Comparison of ENCODE assay signal across 16 cellular contexts in the genomic region with DNA sequence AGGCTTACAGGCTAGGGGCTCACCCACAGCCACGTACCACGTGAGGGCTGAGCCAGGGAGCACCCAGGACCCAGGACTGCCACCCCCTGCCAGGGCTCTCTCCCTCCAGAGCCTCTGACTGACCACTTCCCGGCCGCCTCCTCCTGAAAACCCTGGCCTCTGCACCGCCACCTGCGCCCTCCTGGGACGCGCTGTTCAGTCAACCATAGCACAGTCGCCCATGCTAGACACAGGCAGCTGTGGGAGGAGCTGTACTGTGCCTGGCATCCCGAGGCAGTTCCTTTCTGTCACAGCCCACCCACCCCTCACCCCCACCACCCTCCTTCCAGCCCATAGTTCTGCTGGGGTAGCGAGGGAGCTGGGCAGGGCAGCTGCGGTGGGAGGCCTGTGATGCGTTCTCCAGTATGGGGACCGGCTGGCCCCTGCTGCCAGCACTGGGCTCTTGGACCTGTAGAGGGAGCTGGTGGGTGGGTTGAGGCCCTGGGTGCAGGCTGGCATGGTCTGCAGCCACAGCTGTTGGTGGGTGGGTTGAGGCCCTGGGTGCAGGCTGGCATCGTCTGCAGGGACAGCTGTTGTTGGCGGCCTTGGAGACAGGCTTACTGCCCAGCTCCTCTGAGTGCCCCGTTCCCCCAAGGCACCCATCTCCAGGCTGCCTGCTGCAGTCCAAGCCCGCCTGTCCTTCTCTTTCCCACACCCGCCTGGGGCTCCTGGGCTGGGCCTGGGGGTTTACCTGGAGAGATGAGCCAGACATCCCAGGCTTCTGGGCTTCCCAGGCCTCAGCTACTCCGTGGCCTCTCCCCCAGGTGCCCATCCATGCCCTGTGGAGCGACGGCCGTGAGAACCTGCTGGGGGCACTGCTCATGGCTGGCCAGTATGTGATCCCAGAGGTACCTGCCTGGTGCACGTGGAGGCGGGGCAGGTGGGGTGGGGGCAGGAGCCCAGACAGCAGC. TPM values are rescaled to one million over a fixed set of nuclear protein-coding genes. Genes with fewer than 3 reads are reported as not detected.
DNase-seq lines count a peak whose midpoint lies in the region; ATAC-seq and TF ChIP-seq lines count a peak whose summit lies in the region.
"Had no signal": no experiment of that assay in that cellular context is flagged by ENCODE, and none has a peak within 500 bp of the region (broad histone marks: within the 10 kb centered on the region; RNA-seq: fewer than 3 reads in every experiment).

No MANE protein-coding gene starts in this region.

- H3K27ac ChIP-seq in BLaER1 (peak overlapping the region; percentile 73), HCT116 (ENCODE audit: low read depth, low read length) (no peak overlapping the region), VCaP (no peak overlapping the region)
- H3K27ac ChIP-seq: breast epithelium, pancreas had no signal

- no peaks in the 10 kb centered on the region for H4K20me1 ChIP-seq in BLaER1
- H4K20me1 ChIP-seq in HCT116 (ENCODE audit: insufficient read depth): no peaks in the 10 kb centered on the region

- H3K4me3 ChIP-seq in BLaER1 (no peak overlapping the region), HCT116 (replicated peaks in 1 of 2; ENCODE audit: low read depth in 1 of 2, low read length in 2 of 2) (no peak overlapping the region), mucosa of descending colon (no peak overlapping the region)
- H3K4me3 ChIP-seq: breast epithelium, pancreas had no signal

- no peak for ATAC-seq in HCT116
- no peak for ATAC-seq in mucosa of descending colon
- ATAC-seq in HG03135 (IDR thresholded peaks at IDR 0.05; ENCODE audit: unreplicated experiment): no peak
- ATAC-seq: pancreas; stimulated activated effector memory CD8-positive, alpha-beta T cell treated with anti-CD3 and anti-CD28 coated beads, Interleukin-12 subunit alpha, Interleukin-12 subunit beta, amount 100 ng/mL, for 72 hours had no signal

- intact Hi-C loops in HCT116 (cut with micrococcal nuclease) (no loop called here), mucosa of descending colon (cut with DNase I, micrococcal nuclease) (no loop called here)

- H3K36me3 ChIP-seq in BLaER1: no peaks in the 10 kb centered on the region
- no peaks in the 10 kb centered on the region for H3K36me3 ChIP-seq in HCT116 (ENCODE audit: control insufficient read depth in 1 of 2, insufficient read depth in 2 of 2, low read length in 2 of 2)
- no peaks in the 10 kb centered on the region for H3K36me3 ChIP-seq in mucosa of descending colon (ENCODE audit: low read depth)
- H3K36me3 ChIP-seq: breast epithelium, pancreas had no signal

- RAD21 ChIA-PET in HCT116 (lab: Charles Lee; ENCODE audit: low non-redundant PET in 1 of 2, low total read pairs in 2 of 2, uncharacterized antibody in 2 of 2, unreplicated experiment in 2 of 2): no interaction called here

- no TSS peak for BruUV-seq in HCT116 (replicated peaks; lab: Mats Ljungman, UMichigan)

- H2AFZ ChIP-seq in HCT116 (ENCODE audit: low read depth, low read length, poor library complexity, severe bottlenecking): no peak overlapping the region

- TF ChIP-seq CTCF in HCT116 (IDR thresholded peaks at IDR 0.05 in 2 of 3, conservative IDR thresholded peaks at IDR 0.05 in 1 of 3; ENCODE audit: borderline replicate concordance in 1 of 3, insufficient read depth in 1 of 3, low read depth in 2 of 3, low read length in 2 of 3): peak in 2 of 3 experiments; percentile 16 to 27; a peak in 1 of 6 replicates
- TF ChIP-seq CTCF in VCaP (conservative IDR thresholded peaks at IDR 0.05): peak; percentile 39
- no peak for TF ChIP-seq CTCF in mucosa of descending colon (IDR thresholded peaks at IDR 0.05)

- H3K4me1 ChIP-seq in BLaER1 (peaks cover 81% of the 10 kb centered on the region), HCT116 (ENCODE audit: control insufficient read depth in 1 of 2, insufficient read depth in 2 of 2, low read length in 2 of 2) (peaks cover 15 to 26% of the 10 kb centered on the region in 2 experiments), mucosa of descending colon (ENCODE audit: low read depth) (peaks cover 28% of the 10 kb centered on the region)
- H3K4me1 ChIP-seq: pancreas had no signal

- H3K79me2 ChIP-seq in HCT116 (ENCODE audit: insufficient read depth, low read length): no peaks in the 10 kb centered on the region

- H3K4me2 ChIP-seq in BLaER1 (peak overlapping the region; percentile 95), HCT116 (ENCODE audit: low read length) (no peak overlapping the region)

- CTCF ChIA-PET in HCT116 (lab: Charles Lee): interaction anchor here (0.6 to 1.9 kb wide), 7 partner anchors 10 to 488 kb away, joined by 3 to 8 read pairs (median 4); no protein-coding TSS in a partner anchor

- no peak overlapping the region for H3K9ac ChIP-seq in BLaER1
- no peak overlapping the region for H3K9ac ChIP-seq in HCT116 (ENCODE audit: low read length)

- H3K27me3 ChIP-seq in BLaER1 (no peaks in the 10 kb centered on the region), HCT116 (ENCODE audit: insufficient read depth, low read length) (no peaks in the 10 kb centered on the region)

- POLR2A ChIA-PET in HCT116 (lab: Charles Lee): interaction anchor here (0.7 kb wide), 3 partner anchors 20 to 591 kb away, joined by 3 to 4 read pairs (median 3); no protein-coding TSS in a partner anchor

- no peak for TF ChIP-seq RAD21 in HCT116 (IDR thresholded peaks at IDR 0.05; ENCODE audit: low read depth)

- no peaks in the 10 kb centered on the region for H3K9me2 ChIP-seq in HCT116 (ENCODE audit: insufficient read depth)

- H3K9me3 ChIP-seq in BLaER1 (peaks cover 23% of the 10 kb centered on the region), HCT116 (ENCODE audit: control insufficient read depth in 1 of 2, insufficient read depth in 1 of 2, low read depth in 1 of 2, low read length in 2 of 2) (no peaks in the 10 kb centered on the region), mucosa of descending colon (no peaks in the 10 kb centered on the region)
- H3K9me3 ChIP-seq: breast epithelium, pancreas had no signal

- no peak for TF ChIP-seq POLR2A in HCT116 (IDR thresholded peaks at IDR 0.05; ENCODE audit: borderline replicate concordance, extremely low read depth, insufficient read depth, insufficient read length)

- no peak for DNase-seq in HCT116 (ENCODE audit: low read depth, low spot score)
- peak in 2 of 3 donors; percentile 40 to 41 for DNase-seq in mucosa of descending colon
- no peak for DNase-seq in COLO829 (ENCODE audit: low spot score)
- DNase-seq in T-helper 9 cell: no peak
- no peak for DNase-seq in NCI-H1105 treated with DMSO at 0.1 percent for 48 hours (lab: John Stamatoyannopoulos, UW)
- DNase-seq: activated CD4-positive, alpha-beta memory T cell treated with anti-CD3 and anti-CD28 coated beads, Interleukin-2, amount 10 ng/mL, durations not matched to agents 7 days and 5 days; NCI-H1092; stimulated activated CD4-positive, alpha-beta T cell treated with anti-CD3 and anti-CD28 coated beads, Interleukin-1b, Interleukin-23, amount 100 ng/mL, for 48 hours; T-helper 1 cell had no signal

TF ChIP-seq in HCT116, 20 proteins besides CTCF, POLR2A, EP300 and RAD21 (continues in another document):
- TF ChIP-seq, protein P1, sequence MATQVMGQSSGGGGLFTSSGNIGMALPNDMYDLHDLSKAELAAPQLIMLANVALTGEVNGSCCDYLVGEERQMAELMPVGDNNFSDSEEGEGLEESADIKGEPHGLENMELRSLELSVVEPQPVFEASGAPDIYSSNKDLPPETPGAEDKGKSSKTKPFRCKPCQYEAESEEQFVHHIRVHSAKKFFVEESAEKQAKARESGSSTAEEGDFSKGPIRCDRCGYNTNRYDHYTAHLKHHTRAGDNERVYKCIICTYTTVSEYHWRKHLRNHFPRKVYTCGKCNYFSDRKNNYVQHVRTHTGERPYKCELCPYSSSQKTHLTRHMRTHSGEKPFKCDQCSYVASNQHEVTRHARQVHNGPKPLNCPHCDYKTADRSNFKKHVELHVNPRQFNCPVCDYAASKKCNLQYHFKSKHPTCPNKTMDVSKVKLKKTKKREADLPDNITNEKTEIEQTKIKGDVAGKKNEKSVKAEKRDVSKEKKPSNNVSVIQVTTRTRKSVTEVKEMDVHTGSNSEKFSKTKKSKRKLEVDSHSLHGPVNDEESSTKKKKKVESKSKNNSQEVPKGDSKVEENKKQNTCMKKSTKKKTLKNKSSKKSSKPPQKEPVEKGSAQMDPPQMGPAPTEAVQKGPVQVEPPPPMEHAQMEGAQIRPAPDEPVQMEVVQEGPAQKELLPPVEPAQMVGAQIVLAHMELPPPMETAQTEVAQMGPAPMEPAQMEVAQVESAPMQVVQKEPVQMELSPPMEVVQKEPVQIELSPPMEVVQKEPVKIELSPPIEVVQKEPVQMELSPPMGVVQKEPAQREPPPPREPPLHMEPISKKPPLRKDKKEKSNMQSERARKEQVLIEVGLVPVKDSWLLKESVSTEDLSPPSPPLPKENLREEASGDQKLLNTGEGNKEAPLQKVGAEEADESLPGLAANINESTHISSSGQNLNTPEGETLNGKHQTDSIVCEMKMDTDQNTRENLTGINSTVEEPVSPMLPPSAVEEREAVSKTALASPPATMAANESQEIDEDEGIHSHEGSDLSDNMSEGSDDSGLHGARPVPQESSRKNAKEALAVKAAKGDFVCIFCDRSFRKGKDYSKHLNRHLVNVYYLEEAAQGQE (IDR thresholded peaks at IDR 0.05; ENCODE audit: low read depth): no peak
- TF ChIP-seq ZNF274 (IDR thresholded peaks at IDR 0.05; ENCODE audit: low read depth, low read length) (no peak), EZH2 (IDR thresholded peaks at IDR 0.05) (no peak), SRF (IDR thresholded peaks at IDR 0.05; ENCODE audit: low read depth) (no peak), EGR1 (IDR thresholded peaks at IDR 0.05; ENCODE audit: low read depth) (no peak), EZH2phosphoT487 (IDR thresholded peaks at IDR 0.05; ENCODE audit: borderline replicate concordance) (no peak)
- TF ChIP-seq, protein P2, sequence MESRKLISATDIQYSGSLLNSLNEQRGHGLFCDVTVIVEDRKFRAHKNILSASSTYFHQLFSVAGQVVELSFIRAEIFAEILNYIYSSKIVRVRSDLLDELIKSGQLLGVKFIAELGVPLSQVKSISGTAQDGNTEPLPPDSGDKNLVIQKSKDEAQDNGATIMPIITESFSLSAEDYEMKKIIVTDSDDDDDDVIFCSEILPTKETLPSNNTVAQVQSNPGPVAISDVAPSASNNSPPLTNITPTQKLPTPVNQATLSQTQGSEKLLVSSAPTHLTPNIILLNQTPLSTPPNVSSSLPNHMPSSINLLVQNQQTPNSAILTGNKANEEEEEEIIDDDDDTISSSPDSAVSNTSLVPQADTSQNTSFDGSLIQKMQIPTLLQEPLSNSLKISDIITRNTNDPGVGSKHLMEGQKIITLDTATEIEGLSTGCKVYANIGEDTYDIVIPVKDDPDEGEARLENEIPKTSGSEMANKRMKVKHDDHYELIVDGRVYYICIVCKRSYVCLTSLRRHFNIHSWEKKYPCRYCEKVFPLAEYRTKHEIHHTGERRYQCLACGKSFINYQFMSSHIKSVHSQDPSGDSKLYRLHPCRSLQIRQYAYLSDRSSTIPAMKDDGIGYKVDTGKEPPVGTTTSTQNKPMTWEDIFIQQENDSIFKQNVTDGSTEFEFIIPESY (IDR thresholded peaks at IDR 0.05; ENCODE audit: extremely low read depth, insufficient replicate concordance, low read length): no peak

RNA-seq across cellular contexts. Expression of a gene that starts 11.5 kb away (rescaled TPM):
- total RNA-seq in HCT116 (2021; ENCODE audit: unreplicated experiment): not detected
- 0.15 and 0.17 TPM in 2 replicates for polyA plus RNA-seq in HCT116 (2012)
- total RNA-seq in mucosa of descending colon: 10 to 100 TPM in 2 of 3 donors, 1 to 10 TPM in 1; 2.1 to 15.0 (median 14.2) TPM
- total RNA-seq: activated CD4-positive, alpha-beta memory T cell treated with anti-CD3 and anti-CD28 coated beads, Interleukin-2, amount 10 ng/mL, durations not matched to agents 7 days and 5 days; CD4-positive, alpha-beta memory T cell had no signal
- polyA plus RNA-seq: CD4-positive, alpha-beta memory T cell had no signal

RNA-seq across cellular contexts. Expression of a gene that starts 41.4 kb away (rescaled TPM):
- total RNA-seq in HCT116 (2021; ENCODE audit: unreplicated experiment) (10.2 TPM), mucosa of descending colon (1 to 10 TPM; 3.8 to 7.7 (median 6.5) TPM)
- polyA plus RNA-seq in HCT116 (2012): 4.3 and 4.8 TPM in 2 replicates

Comparison
In these comparisons a context has a peak if more than half of its experiments do, and no peak if none do; other contexts are left out.
1. DNase-seq: peak in mucosa of descending colon (2 of 3); none in HCT116 (single experiment), COLO829 (single experiment), T-helper 9 cell (single experiment) and NCI-H1105 treated with DMSO at 0.1 percent for 48 hours (single experiment).